Comparison of ENCODE assay signal across 21 cellular contexts in the genomic region with DNA sequence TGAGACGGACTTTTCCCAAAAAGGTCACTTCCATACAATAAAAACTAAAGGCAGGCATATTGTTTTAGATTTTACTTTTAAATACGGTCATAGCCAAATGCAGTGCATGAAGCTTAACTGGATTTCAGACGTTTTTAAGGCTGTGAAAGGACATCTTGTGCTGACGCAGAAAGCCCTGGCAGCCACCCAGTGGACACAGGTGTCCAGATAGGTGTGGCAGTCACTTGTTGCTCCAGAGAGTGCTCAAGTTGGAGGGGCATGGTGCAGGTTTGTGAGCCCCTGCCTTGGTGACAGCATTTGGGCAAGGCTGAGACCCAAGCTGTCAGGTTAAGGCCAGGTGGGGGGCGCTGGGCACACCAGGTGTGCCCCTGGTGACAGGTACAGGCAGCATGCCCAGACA.
"Had no signal": no experiment of that assay in that cellular context is flagged by ENCODE, and none has a peak within 500 bp of the region (broad histone marks: within the 10 kb centered on the region; RNA-seq: fewer than 3 reads in every experiment).

No MANE protein-coding gene starts in this region.

- H3K36me3 ChIP-seq: SJSA1 had no signal

- H3K9me3 ChIP-seq: SJSA1 had no signal

- ATAC-seq: HepG2, K562 had no signal

- DNase-seq: Kasumi-1, MM.1S, NCI-H1092 treated with DMSO at 0.1 percent for 48 hours, NCI-H1436, NCI-H187, NCI-H2029, NCI-H2081 treated with DMSO at 0.1 percent for 48 hours, NCI-H2171, NCI-H345, NCI-H446 treated with DMSO at 0.1 percent for 48 hours, NCI-H510A treated with DMSO at 0.1 percent for 48 hours, NCI-H526, NCI-H82, Right ventricle myocardium superior, RPMI8226, SIG-M5 had no signal

- H3K27ac ChIP-seq: KMS-11, SK-N-MC had no signal

- H3K4me3 ChIP-seq: K562, SJSA1, SK-N-MC had no signal

- H3K27me3 ChIP-seq: SJSA1 had no signal
